In the genomic region with DNA sequence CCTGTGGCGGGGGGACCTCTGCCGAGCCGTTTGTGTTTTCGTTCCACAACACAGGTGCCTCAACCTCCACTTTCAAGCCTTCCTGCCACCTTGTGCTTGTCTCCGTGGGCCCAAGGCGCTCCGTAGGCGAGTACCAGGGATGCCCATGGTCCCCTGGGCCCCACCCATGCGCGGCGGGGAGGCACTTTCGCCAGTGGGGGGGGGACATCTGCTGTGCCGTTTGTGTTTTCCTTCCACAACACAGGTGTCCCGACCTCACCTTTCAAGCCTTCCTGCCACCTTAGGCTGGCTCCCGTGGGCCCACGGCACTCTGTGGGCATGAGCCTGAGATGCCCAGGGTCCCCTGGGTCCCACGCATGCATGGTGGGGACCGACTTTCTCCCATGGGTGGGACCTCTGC, we compare ENCODE assay signal across 26 cellular contexts.
"Had no signal": no experiment of that assay in that cellular context is flagged by ENCODE, and none has a peak within 500 bp of the region (broad histone marks: within the 10 kb centered on the region; RNA-seq: fewer than 3 reads in every experiment).

No MANE protein-coding gene starts in this region.

- ATAC-seq: stimulated activated effector memory CD8-positive, alpha-beta T cell treated with anti-CD3 and anti-CD28 coated beads, Interleukin-12 subunit alpha, Interleukin-12 subunit beta, amount 100 ng/mL, for 72 hours; stimulated activated memory B cell treated with anti-CD40 and anti-IgM and Interleukin-4, amounts not matched to agents 10 μg/mL and 1 μg/mL and 100 μg/mL, for 72 hours; stimulated activated naive B cell treated with anti-CD40 and anti-IgM and Interleukin-4, amounts not matched to agents 10 μg/mL and 1 μg/mL and 100 μg/mL, for 72 hours; stimulated activated naive CD8-positive, alpha-beta T cell treated with anti-CD3 and anti-CD28 coated beads, Interleukin-15, amount 100 ng/mL, for 72 hours; stimulated activated naive CD8-positive, alpha-beta T cell treated with anti-CD3 and anti-CD28 coated beads, Interleukin-15, Interleukin-2, amounts not matched to agents 100 U/mL and 50 U/mL, for 24 hours; upper lobe of right lung had no signal

- H3K9me3 ChIP-seq: testis, thyroid gland, upper lobe of right lung, vagina had no signal

- H3K4me1 ChIP-seq: stomach, suprapubic skin, testis, thyroid gland, tibial artery, tibial nerve, transverse colon, upper lobe of left lung, upper lobe of right lung, uterus, vagina had no signal

- H3K27ac ChIP-seq: stomach, suprapubic skin, testis, thoracic aorta, thyroid gland, tibial artery, tibial nerve, transverse colon, upper lobe of left lung, upper lobe of right lung, uterus, vagina had no signal

- H3K4me3 ChIP-seq: stomach, suprapubic skin, testis, thoracic aorta, thyroid gland, tibial artery, tibial nerve, transverse colon, upper lobe of left lung, upper lobe of right lung, uterus, vagina had no signal

- H3K36me3 ChIP-seq: stomach, suprapubic skin, thoracic aorta, thyroid gland, tibial artery, tibial nerve, transverse colon, upper lobe of left lung, upper lobe of right lung, uterus, vagina had no signal

- DNase-seq: stimulated activated CD4-positive, alpha-beta T cell treated with anti-CD3 and anti-CD28 coated beads, Interleukin-2, amount 100 ng/mL, for 48 hours; stimulated activated CD4-positive, alpha-beta T cell treated with anti-CD3 and anti-CD28 coated beads, Interleukin-4, amount 100 ng/mL, for 1 hour; stimulated activated CD4-positive, alpha-beta T cell treated with anti-CD3 and anti-CD28 coated beads, Interleukin-4, amount 100 ng/mL, for 24 hours; stimulated activated CD4-positive, alpha-beta T cell treated with anti-CD3 and anti-CD28 coated beads, Interleukin-4, amount 100 ng/mL, for 4 hours; stimulated activated CD8-positive, alpha-beta memory T cell treated with anti-CD3 and anti-CD28 coated beads, Interleukin-4, amount 100 ng/mL, for 48 hours; stimulated activated naive B cell treated with anti-CD40 and anti-IgM and Interleukin-4, amounts not matched to agents 10 μg/mL and 1 μg/mL and 100 μg/mL, for 72 hours; stimulated activated naive CD4-positive, alpha-beta T cell; stimulated activated naive CD4-positive, alpha-beta T cell treated with Interleukin-2 at 50 U/mL for 16 hours; stimulated activated naive CD8-positive, alpha-beta T cell treated with anti-CD3 and anti-CD28 coated beads, Interleukin-15, amount 100 ng/mL, for 72 hours; stimulated activated naive CD8-positive, alpha-beta T cell treated with anti-CD3 and anti-CD28 coated beads, Interleukin-15, Interleukin-2, amounts not matched to agents 100 U/mL and 50 U/mL, for 24 hours; stomach; substantia nigra; testis; thyroid gland; tibial artery; transverse colon; trophoblast cell; upper lobe of left lung; upper lobe of right lung; uterus had no signal

- H3K27me3 ChIP-seq: suprapubic skin, testis, thyroid gland, tibial nerve, upper lobe of left lung, upper lobe of right lung, uterus, vagina had no signal
